ENCODE assay signal across 8 cellular contexts in genomic region chr7:94509879-94510581, GRCh38. TPM values are rescaled to one million over a fixed set of nuclear protein-coding genes. Genes with fewer than 3 reads are reported as not detected.
DNase-seq lines count a peak whose midpoint lies in the region; ATAC-seq and TF ChIP-seq lines count a peak whose summit lies in the region.

No MANE protein-coding gene starts in this region.

- no peaks in the 10 kb centered on the region for H3K36me3 Mint-ChIP-seq in T-helper 17 cell (ENCODE audit: low read depth)

- peaks cover 52% of the 10 kb centered on the region for H3K79me2 ChIP-seq in hepatocyte

- peak overlapping the region; percentile 87 to 98 for H3K4me3 ChIP-seq in ascending aorta
- H3K4me3 ChIP-seq in hepatocyte: peak overlapping the region; percentile 82
- peak overlapping the region; percentile 72 for H3K4me3 ChIP-seq in retinal pigment epithelial cell (ENCODE audit: low read length)

- H3K9me2 ChIP-seq in hepatocyte (replicated peaks; ENCODE audit: insufficient read depth): no peaks in the 10 kb centered on the region

- H3K4me1 ChIP-seq in ascending aorta (peaks cover 0 to 3% of the 10 kb centered on the region in 2 donors), hepatocyte (ENCODE audit: insufficient read depth) (peaks cover 33% of the 10 kb centered on the region)

- peak overlapping the region; percentile 85 for H3K27ac Mint-ChIP-seq in T-helper 17 cell

- peak; percentile 92 for DNase-seq in GM13977 (ENCODE audit: low spot score)
- peak; percentile 91 for DNase-seq in NCI-H1092 treated with DMSO at 0.1 percent for 48 hours (lab: John Stamatoyannopoulos, UW)
- peak; percentile 51 to 55 (median 52) for DNase-seq in T-helper 17 cell
- peak in 1 of 2 donors; percentile 74 for DNase-seq in ascending aorta (ENCODE audit: low spot score in 2 of 2)
- peak; percentile 87 for DNase-seq in hepatocyte (ENCODE audit: low spot score)
- no peak for DNase-seq in retinal pigment epithelial cell (ENCODE audit: low read depth)
- no peak for DNase-seq in DMS114 treated with DMSO at 0.1 percent for 48 hours (lab: John Stamatoyannopoulos, UW; ENCODE audit: unreplicated experiment)

- H3K9me3 ChIP-seq in T-helper 17 cell (ENCODE audit: control insufficient read depth, low read length, poor library complexity, severe bottlenecking): no peaks in the 10 kb centered on the region
- H3K9me3 ChIP-seq in ascending aorta: no peaks in the 10 kb centered on the region
- no peaks in the 10 kb centered on the region for H3K9me3 ChIP-seq in hepatocyte (ENCODE audit: low read depth)

- no peaks in the 10 kb centered on the region for H3K27me3 Mint-ChIP-seq in T-helper 17 cell

- TF ChIP-seq CTCF in GM13977 (IDR thresholded peaks at IDR 0.05; ENCODE audit: extremely low read depth, insufficient read depth, missing control alignments): peak; percentile 52
- TF ChIP-seq CTCF in ascending aorta (IDR thresholded peaks at IDR 0.05): peak in 2 of 3 experiments; percentile 8 to 22
- TF ChIP-seq CTCF in hepatocyte (IDR thresholded peaks at IDR 0.05; ENCODE audit: poor library complexity): peak; percentile 13
- peak; percentile 33 for TF ChIP-seq CTCF in retinal pigment epithelial cell (conservative IDR thresholded peaks at IDR 0.05; ENCODE audit: low read depth, low read length)

- peak overlapping the region; percentile 82 for H3K4me2 ChIP-seq in hepatocyte

- H3K36me3 ChIP-seq in ascending aorta (no peaks in the 10 kb centered on the region), hepatocyte (replicated peaks; ENCODE audit: insufficient read depth, low read depth) (no peaks in the 10 kb centered on the region)

- peak overlapping the region; percentile 87 to 96 for H3K27ac ChIP-seq in ascending aorta
- peak overlapping the region; percentile 98 for H3K27ac ChIP-seq in hepatocyte

- ATAC-seq in HG02678 (IDR thresholded peaks at IDR 0.05; ENCODE audit: unreplicated experiment): peak; percentile 73
- peak; percentile 89 for ATAC-seq in T-helper 17 cell

- intact Hi-C loops in ascending aorta (cut with DNase I): loop anchor here (5.0 kb wide), 2 partner anchors 147 to 223 kb away; partner anchors contain the start of gene SGCE

- H2AFZ ChIP-seq in hepatocyte: peak overlapping the region; percentile 96

- peaks cover 3% of the 10 kb centered on the region for H4K20me1 ChIP-seq in hepatocyte (ENCODE audit: insufficient read depth, poor library complexity, severe bottlenecking)

- peaks cover 27% of the 10 kb centered on the region for H3K4me1 Mint-ChIP-seq in T-helper 17 cell

- peak overlapping the region; percentile 89 for H3K4me3 Mint-ChIP-seq in T-helper 17 cell

- 2% methylated on average over 48 of the region's 77 CpGs for WGBS in hepatocyte (ENCODE audit: low lambda C conversion rate, missing lambda C conversion rate)

- H3K27me3 ChIP-seq in ascending aorta (no peaks in the 10 kb centered on the region), hepatocyte (no peaks in the 10 kb centered on the region)

- in situ Hi-C loops in GM13977 (cut with MboI; ENCODE audit: low pct_unique_long_range_greater_than_20kb, low sequenced_read_pairs, unreplicated experiment): no loop called here

RNA-seq across cellular contexts. Expression of gene CASD1, which starts 0.4 kb away (rescaled TPM):
- 10 to 100 TPM; 18.4 to 22.9 TPM for total RNA-seq in T-helper 17 cell
- 3.1 TPM for total RNA-seq in ascending aorta
- total RNA-seq in hepatocyte: 43.3 and 51.1 TPM in 2 replicates
- polyA plus RNA-seq in hepatocyte: 13.7 and 16.8 TPM in 2 replicates

Comparison
In these comparisons a context has a peak if more than half of its experiments do, and no peak if none do; other contexts are left out.
1. DNase-seq: peak in GM13977 (single experiment), NCI-H1092 treated with DMSO at 0.1 percent for 48 hours (single experiment), T-helper 17 cell (3 of 3) and hepatocyte (single experiment); none in retinal pigment epithelial cell (single experiment) and DMS114 treated with DMSO at 0.1 percent for 48 hours (single experiment).
2. Peak in every context shown above with its lines, with median percentiles within 50 percentile points of each other: CTCF ChIP-seq and H3K4me3 ChIP-seq.